In the genomic region with DNA sequence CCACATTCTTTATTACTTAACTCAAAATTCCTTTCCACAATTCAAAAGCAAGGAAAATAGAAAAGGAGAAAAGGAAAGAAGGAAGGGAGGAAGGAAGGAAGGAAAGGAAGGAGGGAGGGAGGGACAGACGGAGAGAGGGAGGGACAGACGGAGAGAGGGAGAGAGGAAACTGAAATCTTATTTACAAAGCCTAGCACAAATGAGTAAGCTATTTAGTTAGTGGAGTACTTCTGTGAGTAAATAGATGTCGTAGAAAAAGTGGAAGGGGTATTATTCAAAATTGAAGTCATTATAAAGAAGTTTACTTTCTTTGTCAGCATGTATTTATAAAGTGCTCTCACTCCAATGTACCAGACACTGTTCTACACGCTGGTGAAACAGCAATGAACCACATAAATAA, we compare ENCODE assay signal across 17 cellular contexts.
DNase-seq lines count a peak whose midpoint lies in the region; FAIRE-seq and TF ChIP-seq lines count a peak whose summit lies in the region.
"Had no signal": no experiment of that assay in that cellular context is flagged by ENCODE, and none has a peak within 500 bp of the region (broad histone marks: within the 10 kb centered on the region; RNA-seq: fewer than 3 reads in every experiment).

No MANE protein-coding gene starts in this region.

- H3K4me3 ChIP-seq in bronchial epithelial cell (ENCODE audit: low read depth, low read length) = no peak overlapping the region
- no peak overlapping the region for H3K4me3 ChIP-seq in thyroid gland (replicated peaks in 1 of 3)

- intact Hi-C loops in thyroid gland (cut with DNase I) = no loop called here

- 56 to 62% methylated on average over 4 of the region's 4 CpGs for WGBS in thyroid gland, 2 donors

- H3K27ac Mint-ChIP-seq in activated naive CD4-positive, alpha-beta T cell treated with anti-CD3 and anti-CD28 coated beads, Interleukin-2, amount 10 ng/mL, durations not matched to agents 7 days and 5 days = no peak overlapping the region

- H3K36me3 ChIP-seq in bronchial epithelial cell (ENCODE audit: control insufficient read depth, insufficient read depth, low read length) = no peaks in the 10 kb centered on the region
- no peaks in the 10 kb centered on the region for H3K36me3 ChIP-seq in thyroid gland

- TF ChIP-seq CTCF in bronchial epithelial cell (IDR thresholded peaks at IDR 0.05; ENCODE audit: insufficient read depth, low read length, severe bottlenecking) (no peak), thyroid gland (IDR thresholded peaks at IDR 0.05) (no peak)

- TF ChIP-seq POLR2A in thyroid gland (IDR thresholded peaks at IDR 0.05) = no peak

- H3K4me1 ChIP-seq in thyroid gland = peaks cover 35% of the 10 kb centered on the region in 2 donors

- CTCF ChIA-PET in activated naive CD4-positive, alpha-beta T cell treated with anti-CD3 and anti-CD28 coated beads, Interleukin-2, amount 10 ng/mL, durations not matched to agents 7 days and 5 days (lab: Charles Lee) = no interaction called here

- H3K4me3 Mint-ChIP-seq in activated naive CD4-positive, alpha-beta T cell treated with anti-CD3 and anti-CD28 coated beads, Interleukin-2, amount 10 ng/mL, durations not matched to agents 7 days and 5 days = no peak overlapping the region

- no peaks in the 10 kb centered on the region for H3K27me3 Mint-ChIP-seq in activated naive CD4-positive, alpha-beta T cell treated with anti-CD3 and anti-CD28 coated beads, Interleukin-2, amount 10 ng/mL, durations not matched to agents 7 days and 5 days

- FAIRE-seq in bronchial epithelial cell (lab: Jason Lieb, UNC) = no peak
- FAIRE-seq: H1 had no signal

- DNase-seq in DMS53 (lab: John Stamatoyannopoulos, UW) (peak; percentile 32), NCI-H69 (lab: John Stamatoyannopoulos, UW) (peak; percentile 37), bronchial epithelial cell (ENCODE audit: low read depth) (peak; percentile 7), thyroid gland (no peak), RPMI8226 (no peak), NOMO-1 (lab: John Stamatoyannopoulos, UW; ENCODE audit: unreplicated experiment in 2 of 2) (no peak)
- no peak for DNase-seq in activated naive CD4-positive, alpha-beta T cell treated with anti-CD3 and anti-CD28 coated beads, Interleukin-2, amount 10 ng/mL, durations not matched to agents 7 days and 5 days
- DNase-seq: Calu3, HCEC 1CT, NCI-H1092, NCI-H1417 treated with DMSO at 0.1 percent for 48 hours, NCI-H187 treated with DMSO at 0.1 percent for 48 hours, NCI-H2171 treated with DMSO at 0.1 percent for 48 hours, NCI-H345, NCI-H510A treated with DMSO at 0.1 percent for 48 hours, SHP77 treated with DMSO at 0.1 percent for 48 hours had no signal

- H3K9me3 Mint-ChIP-seq in activated naive CD4-positive, alpha-beta T cell treated with anti-CD3 and anti-CD28 coated beads, Interleukin-2, amount 10 ng/mL, durations not matched to agents 7 days and 5 days = no peaks in the 10 kb centered on the region

- H3K27me3 ChIP-seq in bronchial epithelial cell (ENCODE audit: control insufficient read depth, insufficient read depth, low read length) (no peaks in the 10 kb centered on the region), thyroid gland (no peaks in the 10 kb centered on the region)

- no peaks in the 10 kb centered on the region for H3K36me3 Mint-ChIP-seq in activated naive CD4-positive, alpha-beta T cell treated with anti-CD3 and anti-CD28 coated beads, Interleukin-2, amount 10 ng/mL, durations not matched to agents 7 days and 5 days

- H3K4me1 Mint-ChIP-seq in activated naive CD4-positive, alpha-beta T cell treated with anti-CD3 and anti-CD28 coated beads, Interleukin-2, amount 10 ng/mL, durations not matched to agents 7 days and 5 days = no peaks in the 10 kb centered on the region

- peak overlapping the region; percentile 16 to 41 (median 18) for H3K27ac ChIP-seq in thyroid gland

- no peaks in the 10 kb centered on the region for H3K9me3 ChIP-seq in thyroid gland

Comparison
In these comparisons a context has a peak if more than half of its experiments do, and no peak if none do; other contexts are left out.
1. DNase-seq: peak in DMS53 (single experiment), NCI-H69 (single experiment) and bronchial epithelial cell (single experiment); none in thyroid gland (0 of 2), RPMI8226 (single experiment), NOMO-1 (0 of 2) and activated naive CD4-positive, alpha-beta T cell treated with anti-CD3 and anti-CD28 coated beads, Interleukin-2, amount 10 ng/mL, durations not matched to agents 7 days and 5 days (single experiment).